Comparison of ENCODE assay signal across 1 cellular context in the genomic region with DNA sequence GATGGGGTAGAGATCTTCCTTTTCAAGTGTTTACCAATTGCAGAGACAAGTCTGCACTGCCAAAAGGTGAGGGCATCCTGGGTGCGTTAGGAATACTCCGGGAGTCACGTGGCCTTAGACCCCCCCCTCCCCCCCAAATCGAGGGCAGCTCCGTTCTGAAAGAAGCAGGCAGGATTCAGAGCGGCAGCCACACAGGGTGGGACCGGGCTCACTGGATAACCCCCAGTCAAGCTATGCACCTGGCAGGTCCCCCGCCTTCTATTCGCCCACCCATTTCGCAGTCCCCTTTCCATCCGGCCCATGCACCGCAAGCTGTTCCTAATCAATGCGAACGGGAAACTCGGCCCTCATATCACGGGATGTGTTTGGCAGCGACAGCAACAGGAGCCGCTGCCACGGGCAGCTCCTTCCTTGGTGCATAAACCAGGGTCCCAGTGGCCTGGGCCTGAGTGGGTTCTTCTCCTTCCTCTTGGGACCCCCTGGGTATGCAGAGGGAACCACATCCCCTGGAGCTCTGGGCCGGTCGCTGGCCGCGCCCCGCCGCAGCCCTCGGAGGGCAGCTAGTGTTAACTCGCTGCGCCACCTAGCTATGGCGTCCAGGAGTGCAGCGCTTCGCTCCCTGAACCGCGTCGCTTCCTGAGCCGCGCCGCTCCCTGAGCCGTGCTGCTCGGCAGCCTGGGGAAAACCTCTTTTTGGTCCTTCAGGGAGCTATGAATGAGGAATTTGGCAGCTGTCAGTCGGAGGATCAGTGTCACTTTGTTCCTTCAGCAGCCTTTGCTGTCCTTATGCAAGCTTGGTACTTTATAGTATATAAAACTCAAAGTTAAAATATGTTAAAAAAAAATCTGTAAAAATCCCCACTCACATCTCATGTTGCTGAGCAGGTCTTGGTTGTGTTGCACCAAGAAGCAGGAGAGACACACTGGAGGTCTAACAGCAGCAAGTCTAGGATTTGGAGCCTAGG.
A peak's percentile ranks its signal among the peaks of the same experiment; 100 is the strongest.
TF ChIP-seq lines count a peak whose summit lies in the region.

No MANE protein-coding gene starts in this region.

TF ChIP-seq in HepG2, 621 proteins besides CTCF, POLR2A, EP300 and RAD21 (continued from another document and continues in another):
- TF ChIP-seq, protein P1, sequence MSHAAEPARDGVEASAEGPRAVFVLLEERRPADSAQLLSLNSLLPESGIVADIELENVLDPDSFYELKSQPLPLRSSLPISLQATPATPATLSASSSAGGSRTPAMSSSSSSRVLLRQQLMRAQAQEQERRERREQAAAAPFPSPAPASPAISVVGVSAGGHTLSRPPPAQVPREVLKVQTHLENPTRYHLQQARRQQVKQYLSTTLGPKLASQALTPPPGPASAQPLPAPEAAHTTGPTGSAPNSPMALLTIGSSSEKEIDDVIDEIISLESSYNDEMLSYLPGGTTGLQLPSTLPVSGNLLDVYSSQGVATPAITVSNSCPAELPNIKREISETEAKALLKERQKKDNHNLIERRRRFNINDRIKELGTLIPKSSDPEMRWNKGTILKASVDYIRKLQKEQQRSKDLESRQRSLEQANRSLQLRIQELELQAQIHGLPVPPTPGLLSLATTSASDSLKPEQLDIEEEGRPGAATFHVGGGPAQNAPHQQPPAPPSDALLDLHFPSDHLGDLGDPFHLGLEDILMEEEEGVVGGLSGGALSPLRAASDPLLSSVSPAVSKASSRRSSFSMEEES (CRISPR knock-in tag; IDR thresholded peaks at IDR 0.05), result no peak; the same call in 1 of the 2 replicates
- no peak for TF ChIP-seq ZBTB8A (CRISPR knock-in tag; IDR thresholded peaks at IDR 0.05; ENCODE audit: borderline replicate concordance, low read depth)
- no peak for TF ChIP-seq ZNF563 (CRISPR knock-in tag; IDR thresholded peaks at IDR 0.05)
- TF ChIP-seq ZC3H13 (CRISPR knock-in tag; IDR thresholded peaks at IDR 0.05), result no peak
- TF ChIP-seq DNMT1 (CRISPR knock-in tag; IDR thresholded peaks at IDR 0.05), result no peak
- no peak for TF ChIP-seq HIVEP1 (CRISPR knock-in tag; IDR thresholded peaks at IDR 0.05)
- TF ChIP-seq NAIF1 (CRISPR knock-in tag; IDR thresholded peaks at IDR 0.05; ENCODE audit: borderline replicate concordance), result no peak
- TF ChIP-seq, protein P2, sequence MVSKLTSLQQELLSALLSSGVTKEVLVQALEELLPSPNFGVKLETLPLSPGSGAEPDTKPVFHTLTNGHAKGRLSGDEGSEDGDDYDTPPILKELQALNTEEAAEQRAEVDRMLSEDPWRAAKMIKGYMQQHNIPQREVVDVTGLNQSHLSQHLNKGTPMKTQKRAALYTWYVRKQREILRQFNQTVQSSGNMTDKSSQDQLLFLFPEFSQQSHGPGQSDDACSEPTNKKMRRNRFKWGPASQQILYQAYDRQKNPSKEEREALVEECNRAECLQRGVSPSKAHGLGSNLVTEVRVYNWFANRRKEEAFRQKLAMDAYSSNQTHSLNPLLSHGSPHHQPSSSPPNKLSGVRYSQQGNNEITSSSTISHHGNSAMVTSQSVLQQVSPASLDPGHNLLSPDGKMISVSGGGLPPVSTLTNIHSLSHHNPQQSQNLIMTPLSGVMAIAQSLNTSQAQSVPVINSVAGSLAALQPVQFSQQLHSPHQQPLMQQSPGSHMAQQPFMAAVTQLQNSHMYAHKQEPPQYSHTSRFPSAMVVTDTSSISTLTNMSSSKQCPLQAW (CRISPR knock-in tag; IDR thresholded peaks at IDR 0.05), result no peak
- TF ChIP-seq ZNF33A (CRISPR knock-in tag; IDR thresholded peaks at IDR 0.05; ENCODE audit: borderline replicate concordance), result no peak; the same call in 1 of the 2 replicates
- no peak for TF ChIP-seq ZNF343 (CRISPR knock-in tag; IDR thresholded peaks at IDR 0.05)
- TF ChIP-seq, protein P3, sequence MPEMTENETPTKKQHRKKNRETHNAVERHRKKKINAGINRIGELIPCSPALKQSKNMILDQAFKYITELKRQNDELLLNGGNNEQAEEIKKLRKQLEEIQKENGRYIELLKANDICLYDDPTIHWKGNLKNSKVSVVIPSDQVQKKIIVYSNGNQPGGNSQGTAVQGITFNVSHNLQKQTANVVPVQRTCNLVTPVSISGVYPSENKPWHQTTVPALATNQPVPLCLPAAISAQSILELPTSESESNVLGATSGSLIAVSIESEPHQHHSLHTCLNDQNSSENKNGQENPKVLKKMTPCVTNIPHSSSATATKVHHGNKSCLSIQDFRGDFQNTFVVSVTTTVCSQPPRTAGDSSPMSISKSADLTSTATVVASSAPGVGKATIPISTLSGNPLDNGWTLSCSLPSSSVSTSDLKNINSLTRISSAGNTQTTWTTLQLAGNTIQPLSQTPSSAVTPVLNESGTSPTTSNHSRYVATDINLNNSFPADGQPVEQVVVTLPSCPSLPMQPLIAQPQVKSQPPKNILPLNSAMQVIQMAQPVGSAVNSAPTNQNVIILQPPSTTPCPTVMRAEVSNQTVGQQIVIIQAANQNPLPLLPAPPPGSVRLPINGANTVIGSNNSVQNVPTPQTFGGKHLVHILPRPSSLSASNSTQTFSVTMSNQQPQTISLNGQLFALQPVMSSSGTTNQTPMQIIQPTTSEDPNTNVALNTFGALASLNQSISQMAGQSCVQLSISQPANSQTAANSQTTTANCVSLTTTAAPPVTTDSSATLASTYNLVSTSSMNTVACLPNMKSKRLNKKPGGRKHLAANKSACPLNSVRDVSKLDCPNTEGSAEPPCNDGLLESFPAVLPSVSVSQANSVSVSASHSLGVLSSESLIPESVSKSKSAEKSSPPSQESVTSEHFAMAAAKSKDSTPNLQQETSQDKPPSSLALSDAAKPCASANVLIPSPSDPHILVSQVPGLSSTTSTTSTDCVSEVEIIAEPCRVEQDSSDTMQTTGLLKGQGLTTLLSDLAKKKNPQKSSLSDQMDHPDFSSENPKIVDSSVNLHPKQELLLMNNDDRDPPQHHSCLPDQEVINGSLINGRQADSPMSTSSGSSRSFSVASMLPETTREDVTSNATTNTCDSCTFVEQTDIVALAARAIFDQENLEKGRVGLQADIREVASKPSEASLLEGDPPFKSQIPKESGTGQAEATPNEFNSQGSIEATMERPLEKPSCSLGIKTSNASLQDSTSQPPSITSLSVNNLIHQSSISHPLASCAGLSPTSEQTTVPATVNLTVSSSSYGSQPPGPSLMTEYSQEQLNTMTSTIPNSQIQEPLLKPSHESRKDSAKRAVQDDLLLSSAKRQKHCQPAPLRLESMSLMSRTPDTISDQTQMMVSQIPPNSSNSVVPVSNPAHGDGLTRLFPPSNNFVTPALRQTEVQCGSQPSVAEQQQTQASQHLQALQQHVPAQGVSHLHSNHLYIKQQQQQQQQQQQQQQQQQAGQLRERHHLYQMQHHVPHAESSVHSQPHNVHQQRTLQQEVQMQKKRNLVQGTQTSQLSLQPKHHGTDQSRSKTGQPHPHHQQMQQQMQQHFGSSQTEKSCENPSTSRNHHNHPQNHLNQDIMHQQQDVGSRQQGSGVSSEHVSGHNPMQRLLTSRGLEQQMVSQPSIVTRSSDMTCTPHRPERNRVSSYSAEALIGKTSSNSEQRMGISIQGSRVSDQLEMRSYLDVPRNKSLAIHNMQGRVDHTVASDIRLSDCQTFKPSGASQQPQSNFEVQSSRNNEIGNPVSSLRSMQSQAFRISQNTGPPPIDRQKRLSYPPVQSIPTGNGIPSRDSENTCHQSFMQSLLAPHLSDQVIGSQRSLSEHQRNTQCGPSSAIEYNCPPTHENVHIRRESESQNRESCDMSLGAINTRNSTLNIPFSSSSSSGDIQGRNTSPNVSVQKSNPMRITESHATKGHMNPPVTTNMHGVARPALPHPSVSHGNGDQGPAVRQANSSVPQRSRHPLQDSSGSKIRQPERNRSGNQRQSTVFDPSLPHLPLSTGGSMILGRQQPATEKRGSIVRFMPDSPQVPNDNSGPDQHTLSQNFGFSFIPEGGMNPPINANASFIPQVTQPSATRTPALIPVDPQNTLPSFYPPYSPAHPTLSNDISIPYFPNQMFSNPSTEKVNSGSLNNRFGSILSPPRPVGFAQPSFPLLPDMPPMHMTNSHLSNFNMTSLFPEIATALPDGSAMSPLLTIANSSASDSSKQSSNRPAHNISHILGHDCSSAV (CRISPR knock-in tag; IDR thresholded peaks at IDR 0.05; ENCODE audit: borderline replicate concordance), result no peak
- TF ChIP-seq ZNF232 (CRISPR knock-in tag; IDR thresholded peaks at IDR 0.05; ENCODE audit: borderline replicate concordance), result no peak
- TF ChIP-seq, protein P4, sequence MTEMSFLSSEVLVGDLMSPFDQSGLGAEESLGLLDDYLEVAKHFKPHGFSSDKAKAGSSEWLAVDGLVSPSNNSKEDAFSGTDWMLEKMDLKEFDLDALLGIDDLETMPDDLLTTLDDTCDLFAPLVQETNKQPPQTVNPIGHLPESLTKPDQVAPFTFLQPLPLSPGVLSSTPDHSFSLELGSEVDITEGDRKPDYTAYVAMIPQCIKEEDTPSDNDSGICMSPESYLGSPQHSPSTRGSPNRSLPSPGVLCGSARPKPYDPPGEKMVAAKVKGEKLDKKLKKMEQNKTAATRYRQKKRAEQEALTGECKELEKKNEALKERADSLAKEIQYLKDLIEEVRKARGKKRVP (CRISPR knock-in tag; IDR thresholded peaks at IDR 0.05), result no peak; a peak in 1 of 4 replicates
- TF ChIP-seq ZNF761 (CRISPR knock-in tag; conservative IDR thresholded peaks at IDR 0.05), result no peak
- TF ChIP-seq HNRNPK (IDR thresholded peaks at IDR 0.05; ENCODE audit: low read depth, low read length, poor library complexity, severe bottlenecking), result no peak
- no peak for TF ChIP-seq ZNF30 (CRISPR knock-in tag; IDR thresholded peaks at IDR 0.05)
- peak; percentile 32; the same call in 1 of the 2 replicates for TF ChIP-seq HNF4A (CRISPR knock-in tag; IDR thresholded peaks at IDR 0.05)
- TF ChIP-seq, protein P5, sequence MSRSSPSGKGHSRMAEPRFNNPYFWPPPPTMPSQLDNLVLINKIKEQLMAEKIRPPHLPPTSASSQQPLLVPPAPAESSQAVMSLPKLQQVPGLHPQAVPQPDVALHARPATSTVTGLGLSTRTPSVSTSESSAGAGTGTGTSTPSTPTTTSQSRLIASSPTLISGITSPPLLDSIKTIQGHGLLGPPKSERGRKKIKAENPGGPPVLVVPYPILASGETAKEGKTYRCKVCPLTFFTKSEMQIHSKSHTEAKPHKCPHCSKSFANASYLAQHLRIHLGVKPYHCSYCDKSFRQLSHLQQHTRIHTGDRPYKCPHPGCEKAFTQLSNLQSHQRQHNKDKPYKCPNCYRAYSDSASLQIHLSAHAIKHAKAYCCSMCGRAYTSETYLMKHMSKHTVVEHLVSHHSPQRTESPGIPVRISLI (CRISPR knock-in tag; IDR thresholded peaks at IDR 0.05; ENCODE audit: borderline replicate concordance), result no peak; the same call in none of the 2 replicates
- no peak for TF ChIP-seq ZNF841 (CRISPR knock-in tag; IDR thresholded peaks at IDR 0.05; ENCODE audit: borderline replicate concordance)
- TF ChIP-seq MEIS1 (CRISPR knock-in tag; IDR thresholded peaks at IDR 0.05; ENCODE audit: borderline replicate concordance), result no peak
- no peak for TF ChIP-seq HNRNPUL1 (IDR thresholded peaks at IDR 0.05; ENCODE audit: low read depth, low read length)
- TF ChIP-seq ZNF543 (CRISPR knock-in tag; IDR thresholded peaks at IDR 0.05), result no peak; the same call in 1 of the 2 replicates
- TF ChIP-seq, protein P6, sequence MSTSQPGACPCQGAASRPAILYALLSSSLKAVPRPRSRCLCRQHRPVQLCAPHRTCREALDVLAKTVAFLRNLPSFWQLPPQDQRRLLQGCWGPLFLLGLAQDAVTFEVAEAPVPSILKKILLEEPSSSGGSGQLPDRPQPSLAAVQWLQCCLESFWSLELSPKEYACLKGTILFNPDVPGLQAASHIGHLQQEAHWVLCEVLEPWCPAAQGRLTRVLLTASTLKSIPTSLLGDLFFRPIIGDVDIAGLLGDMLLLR (CRISPR knock-in tag; IDR thresholded peaks at IDR 0.05), result no peak
- no peak for TF ChIP-seq NPAS2 (CRISPR knock-in tag; IDR thresholded peaks at IDR 0.05; ENCODE audit: borderline replicate concordance)
- no peak for TF ChIP-seq SMARCC2 (IDR thresholded peaks at IDR 0.05)
- TF ChIP-seq, protein P7, sequence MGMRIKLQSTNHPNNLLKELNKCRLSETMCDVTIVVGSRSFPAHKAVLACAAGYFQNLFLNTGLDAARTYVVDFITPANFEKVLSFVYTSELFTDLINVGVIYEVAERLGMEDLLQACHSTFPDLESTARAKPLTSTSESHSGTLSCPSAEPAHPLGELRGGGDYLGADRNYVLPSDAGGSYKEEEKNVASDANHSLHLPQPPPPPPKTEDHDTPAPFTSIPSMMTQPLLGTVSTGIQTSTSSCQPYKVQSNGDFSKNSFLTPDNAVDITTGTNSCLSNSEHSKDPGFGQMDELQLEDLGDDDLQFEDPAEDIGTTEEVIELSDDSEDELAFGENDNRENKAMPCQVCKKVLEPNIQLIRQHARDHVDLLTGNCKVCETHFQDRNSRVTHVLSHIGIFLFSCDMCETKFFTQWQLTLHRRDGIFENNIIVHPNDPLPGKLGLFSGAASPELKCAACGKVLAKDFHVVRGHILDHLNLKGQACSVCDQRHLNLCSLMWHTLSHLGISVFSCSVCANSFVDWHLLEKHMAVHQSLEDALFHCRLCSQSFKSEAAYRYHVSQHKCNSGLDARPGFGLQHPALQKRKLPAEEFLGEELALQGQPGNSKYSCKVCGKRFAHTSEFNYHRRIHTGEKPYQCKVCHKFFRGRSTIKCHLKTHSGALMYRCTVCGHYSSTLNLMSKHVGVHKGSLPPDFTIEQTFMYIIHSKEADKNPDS (CRISPR knock-in tag; IDR thresholded peaks at IDR 0.05), result no peak
- no peak for TF ChIP-seq ATF7-NPFF (CRISPR knock-in tag; IDR thresholded peaks at IDR 0.05; ENCODE audit: low read depth)
- no peak for TF ChIP-seq ZNF33B (CRISPR knock-in tag; IDR thresholded peaks at IDR 0.05)
- TF ChIP-seq PTBP1 (IDR thresholded peaks at IDR 0.05; ENCODE audit: low read depth, low read length, poor library complexity, severe bottlenecking), result no peak
- no peak for TF ChIP-seq MBD4 (IDR thresholded peaks at IDR 0.05; ENCODE audit: borderline replicate concordance, low read length)
- no peak for TF ChIP-seq ARNT (IDR thresholded peaks at IDR 0.05)
- TF ChIP-seq ZNF839 (CRISPR knock-in tag; IDR thresholded peaks at IDR 0.05; ENCODE audit: borderline replicate concordance), result peak; percentile 77; the same call in 1 of the 2 replicates
- no peak for TF ChIP-seq ZNF136 (CRISPR knock-in tag; IDR thresholded peaks at IDR 0.05; ENCODE audit: low read depth)
- peak; percentile 76 for TF ChIP-seq ISL2 (CRISPR knock-in tag; IDR thresholded peaks at IDR 0.05)
- TF ChIP-seq, protein P8, sequence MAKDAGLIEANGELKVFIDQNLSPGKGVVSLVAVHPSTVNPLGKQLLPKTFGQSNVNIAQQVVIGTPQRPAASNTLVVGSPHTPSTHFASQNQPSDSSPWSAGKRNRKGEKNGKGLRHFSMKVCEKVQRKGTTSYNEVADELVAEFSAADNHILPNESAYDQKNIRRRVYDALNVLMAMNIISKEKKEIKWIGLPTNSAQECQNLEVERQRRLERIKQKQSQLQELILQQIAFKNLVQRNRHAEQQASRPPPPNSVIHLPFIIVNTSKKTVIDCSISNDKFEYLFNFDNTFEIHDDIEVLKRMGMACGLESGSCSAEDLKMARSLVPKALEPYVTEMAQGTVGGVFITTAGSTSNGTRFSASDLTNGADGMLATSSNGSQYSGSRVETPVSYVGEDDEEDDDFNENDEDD (CRISPR knock-in tag; IDR thresholded peaks at IDR 0.05; ENCODE audit: borderline replicate concordance), result no peak
- TF ChIP-seq, protein P9, sequence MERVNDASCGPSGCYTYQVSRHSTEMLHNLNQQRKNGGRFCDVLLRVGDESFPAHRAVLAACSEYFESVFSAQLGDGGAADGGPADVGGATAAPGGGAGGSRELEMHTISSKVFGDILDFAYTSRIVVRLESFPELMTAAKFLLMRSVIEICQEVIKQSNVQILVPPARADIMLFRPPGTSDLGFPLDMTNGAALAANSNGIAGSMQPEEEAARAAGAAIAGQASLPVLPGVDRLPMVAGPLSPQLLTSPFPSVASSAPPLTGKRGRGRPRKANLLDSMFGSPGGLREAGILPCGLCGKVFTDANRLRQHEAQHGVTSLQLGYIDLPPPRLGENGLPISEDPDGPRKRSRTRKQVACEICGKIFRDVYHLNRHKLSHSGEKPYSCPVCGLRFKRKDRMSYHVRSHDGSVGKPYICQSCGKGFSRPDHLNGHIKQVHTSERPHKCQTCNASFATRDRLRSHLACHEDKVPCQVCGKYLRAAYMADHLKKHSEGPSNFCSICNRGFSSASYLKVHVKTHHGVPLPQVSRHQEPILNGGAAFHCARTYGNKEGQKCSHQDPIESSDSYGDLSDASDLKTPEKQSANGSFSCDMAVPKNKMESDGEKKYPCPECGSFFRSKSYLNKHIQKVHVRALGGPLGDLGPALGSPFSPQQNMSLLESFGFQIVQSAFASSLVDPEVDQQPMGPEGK (CRISPR knock-in tag; IDR thresholded peaks at IDR 0.05), result peak; percentile 94
